13 cellular contexts compared by ENCODE assay signal in the genomic region with DNA sequence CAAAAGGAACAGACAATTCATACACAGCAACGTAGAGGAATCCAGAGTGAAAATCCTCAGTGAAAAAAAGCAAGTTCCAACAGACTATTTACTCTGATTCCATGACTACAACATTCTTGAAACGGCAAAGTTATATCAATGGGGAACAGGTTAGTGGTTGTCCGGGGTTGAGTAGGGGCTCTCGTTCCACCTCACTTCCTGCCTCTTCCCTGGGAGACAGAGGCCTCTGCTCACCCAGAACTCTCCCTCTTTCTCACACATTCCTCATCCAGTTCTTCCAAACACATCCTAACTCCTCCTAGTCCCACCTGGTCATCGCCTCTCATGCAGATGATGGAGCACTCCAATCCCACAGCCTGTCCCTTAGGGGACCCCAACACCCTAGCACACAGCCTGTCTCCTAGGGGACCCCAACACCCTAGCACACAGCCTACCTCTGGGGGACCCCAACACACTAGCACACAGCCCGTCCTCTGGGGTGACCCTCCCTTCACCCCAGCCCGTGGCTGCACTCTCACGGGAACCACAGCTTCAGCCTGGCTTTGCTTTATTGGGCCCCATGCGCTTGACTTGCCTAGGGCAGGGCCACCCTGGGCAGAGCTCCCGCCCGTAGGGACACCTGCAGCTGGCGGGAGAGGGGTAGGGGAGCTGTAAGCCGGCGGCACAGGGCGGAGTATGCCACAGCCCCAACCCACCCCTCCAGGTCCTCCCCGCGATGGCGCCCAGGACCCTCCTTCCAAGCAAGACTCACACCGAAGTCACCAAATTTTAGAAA. TPM values are rescaled to one million over a fixed set of nuclear protein-coding genes. Genes with fewer than 3 reads are reported as not detected.
DNase-seq lines count a peak whose midpoint lies in the region; ATAC-seq, FAIRE-seq and TF ChIP-seq lines count a peak whose summit lies in the region.
"Had no signal": no experiment of that assay in that cellular context is flagged by ENCODE, and none has a peak within 500 bp of the region (broad histone marks: within the 10 kb centered on the region; RNA-seq: fewer than 3 reads in every experiment).

No MANE protein-coding gene starts in this region.

- CTCF ChIA-PET in K562 (lab: Yijun Ruan, JAX; ENCODE audit: low intra/inter-chr PET ratio): no interaction called here
- CTCF ChIA-PET in activated CD8-positive, alpha-beta T cell treated with anti-CD3 and anti-CD28 coated beads, Interleukin-2, amount 10 ng/mL, durations not matched to agents 7 days and 5 days (lab: Charles Lee): no interaction called here

- H3K9me1 ChIP-seq in K562 (ENCODE audit: control insufficient read depth, insufficient read depth, low read length): no peaks in the 10 kb centered on the region

- H3K27ac Mint-ChIP-seq in activated naive CD8-positive, alpha-beta T cell treated with anti-CD3 and anti-CD28 coated beads, Interleukin-2, amount 10 ng/mL, durations not matched to agents 7 days and 5 days: no peak overlapping the region
- H3K27ac Mint-ChIP-seq in activated naive CD8-positive, alpha-beta T cell treated with anti-CD3 and anti-CD28 coated beads, Interleukin-2, amount 50 U/mL, for 24 hours: no peak overlapping the region
- H3K27ac Mint-ChIP-seq in type B pancreatic cell: peak overlapping the region; percentile 20
- no peak overlapping the region for H3K27ac Mint-ChIP-seq in activated CD8-positive, alpha-beta T cell treated with anti-CD3 and anti-CD28 coated beads, Interleukin-2, amount 10 ng/mL, durations not matched to agents 7 days and 5 days
- H3K27ac Mint-ChIP-seq: activated CD4-positive, alpha-beta memory T cell treated with anti-CD3 and anti-CD28 coated beads, Interleukin-2, amount 10 ng/mL, durations not matched to agents 7 days and 5 days had no signal

- H3K4me3 ChIP-seq in K562 (no peak overlapping the region), mucosa of rectum (ENCODE audit: low read length in 2 of 2) (peak overlapping the region in 1 of 2 donors; percentile 33)
- H3K4me3 ChIP-seq: HAP-1 had no signal

- H4K20me1 ChIP-seq in K562 (replicated peaks; ENCODE audit: control insufficient read depth, insufficient read depth, low read length): no peaks in the 10 kb centered on the region

- peaks cover 2% of the 10 kb centered on the region for H3K36me3 Mint-ChIP-seq in activated naive CD8-positive, alpha-beta T cell treated with anti-CD3 and anti-CD28 coated beads, Interleukin-2, amount 10 ng/mL, durations not matched to agents 7 days and 5 days
- peaks cover 2% of the 10 kb centered on the region for H3K36me3 Mint-ChIP-seq in activated naive CD8-positive, alpha-beta T cell treated with anti-CD3 and anti-CD28 coated beads, Interleukin-2, amount 50 U/mL, for 24 hours (ENCODE audit: low read depth)
- H3K36me3 Mint-ChIP-seq in type B pancreatic cell: no peaks in the 10 kb centered on the region
- peaks cover 5% of the 10 kb centered on the region for H3K36me3 Mint-ChIP-seq in activated CD8-positive, alpha-beta T cell treated with anti-CD3 and anti-CD28 coated beads, Interleukin-2, amount 10 ng/mL, durations not matched to agents 7 days and 5 days (ENCODE audit: low read depth)

- H3K9me3 ChIP-seq in K562 (replicated peaks; ENCODE audit: control insufficient read depth, insufficient read depth, low read depth, low read length): peaks cover 11% of the 10 kb centered on the region; the same call in 1 of the 2 replicates
- peaks cover 0 to 2% of the 10 kb centered on the region in 2 donors for H3K9me3 ChIP-seq in mucosa of rectum (ENCODE audit: control insufficient read depth in 2 of 2, low read length in 2 of 2)

- H3K4me1 Mint-ChIP-seq in activated naive CD8-positive, alpha-beta T cell treated with anti-CD3 and anti-CD28 coated beads, Interleukin-2, amount 10 ng/mL, durations not matched to agents 7 days and 5 days: peaks cover 17% of the 10 kb centered on the region
- H3K4me1 Mint-ChIP-seq in activated naive CD8-positive, alpha-beta T cell treated with anti-CD3 and anti-CD28 coated beads, Interleukin-2, amount 50 U/mL, for 24 hours: peaks cover 26% of the 10 kb centered on the region
- H3K4me1 Mint-ChIP-seq in type B pancreatic cell (ENCODE audit: unreplicated experiment): peaks cover 18% of the 10 kb centered on the region
- H3K4me1 Mint-ChIP-seq in activated CD8-positive, alpha-beta T cell treated with anti-CD3 and anti-CD28 coated beads, Interleukin-2, amount 10 ng/mL, durations not matched to agents 7 days and 5 days (ENCODE audit: low read depth): peaks cover 25% of the 10 kb centered on the region

- peaks cover 11 to 38% of the 10 kb centered on the region in 2 experiments; a peak in 4 of 5 replicates for H3K4me1 ChIP-seq in K562 (replicated peaks in 1 of 2; ENCODE audit: control insufficient read depth in 2 of 2, insufficient read depth in 2 of 2, low read length in 2 of 2)
- H3K4me1 ChIP-seq in mucosa of rectum (ENCODE audit: control insufficient read depth in 2 of 2, insufficient read depth in 2 of 2, low read length in 2 of 2): peaks cover 19 to 26% of the 10 kb centered on the region in 2 donors

- no peak overlapping the region for H3K27ac ChIP-seq in K562 (ENCODE audit: extremely low read depth, low read depth, low read length)
- H3K27ac ChIP-seq in mucosa of rectum (ENCODE audit: low read depth in 2 of 2, low read length in 2 of 2): peak overlapping the region; percentile 88 to 92

- H3K4me3 Mint-ChIP-seq in activated naive CD8-positive, alpha-beta T cell treated with anti-CD3 and anti-CD28 coated beads, Interleukin-2, amount 10 ng/mL, durations not matched to agents 7 days and 5 days: peak overlapping the region; percentile 11
- no peak overlapping the region for H3K4me3 Mint-ChIP-seq in activated naive CD8-positive, alpha-beta T cell treated with anti-CD3 and anti-CD28 coated beads, Interleukin-2, amount 50 U/mL, for 24 hours
- H3K4me3 Mint-ChIP-seq in type B pancreatic cell: peak overlapping the region; percentile 58
- H3K4me3 Mint-ChIP-seq in activated CD8-positive, alpha-beta T cell treated with anti-CD3 and anti-CD28 coated beads, Interleukin-2, amount 10 ng/mL, durations not matched to agents 7 days and 5 days: no peak overlapping the region
- H3K4me3 Mint-ChIP-seq: activated CD4-positive, alpha-beta memory T cell treated with anti-CD3 and anti-CD28 coated beads, Interleukin-2, amount 10 ng/mL, durations not matched to agents 7 days and 5 days had no signal

- H3K9ac ChIP-seq in K562 (ENCODE audit: insufficient read depth in 1 of 2, low read depth in 2 of 2, low read length in 2 of 2) (no peak overlapping the region), mucosa of rectum (ENCODE audit: low read depth in 1 of 2, low read length in 2 of 2) (peak overlapping the region in 1 of 2 donors; percentile 69)

- no peak for ATAC-seq in activated naive CD8-positive, alpha-beta T cell treated with anti-CD3 and anti-CD28 coated beads, Interleukin-2, amount 10 ng/mL, durations not matched to agents 7 days and 5 days (ENCODE audit: low read depth)
- no peak for ATAC-seq in activated naive CD8-positive, alpha-beta T cell treated with anti-CD3 and anti-CD28 coated beads, Interleukin-2, amount 50 U/mL, for 24 hours
- ATAC-seq in K562: no peak
- ATAC-seq in activated CD8-positive, alpha-beta T cell treated with anti-CD3 and anti-CD28 coated beads, Interleukin-2, amount 10 ng/mL, durations not matched to agents 7 days and 5 days: no peak

- H2AFZ ChIP-seq in K562 (ENCODE audit: low read depth, low read length): peak overlapping the region; percentile 48

- intact Hi-C loops in K562 (cut with micrococcal nuclease): no loop called here

- peaks cover 78% of the 10 kb centered on the region for H3K27me3 Mint-ChIP-seq in activated naive CD8-positive, alpha-beta T cell treated with anti-CD3 and anti-CD28 coated beads, Interleukin-2, amount 10 ng/mL, durations not matched to agents 7 days and 5 days
- peaks cover 74% of the 10 kb centered on the region for H3K27me3 Mint-ChIP-seq in activated naive CD8-positive, alpha-beta T cell treated with anti-CD3 and anti-CD28 coated beads, Interleukin-2, amount 50 U/mL, for 24 hours
- H3K27me3 Mint-ChIP-seq in type B pancreatic cell: peaks cover 64% of the 10 kb centered on the region
- H3K27me3 Mint-ChIP-seq in activated CD8-positive, alpha-beta T cell treated with anti-CD3 and anti-CD28 coated beads, Interleukin-2, amount 10 ng/mL, durations not matched to agents 7 days and 5 days (ENCODE audit: low read depth): peaks cover 65% of the 10 kb centered on the region

- H3K4me2 ChIP-seq in K562 (ENCODE audit: insufficient read depth, low read length): no peak overlapping the region

- H3K9me3 Mint-ChIP-seq in activated naive CD8-positive, alpha-beta T cell treated with anti-CD3 and anti-CD28 coated beads, Interleukin-2, amount 10 ng/mL, durations not matched to agents 7 days and 5 days: peaks cover 11% of the 10 kb centered on the region
- H3K9me3 Mint-ChIP-seq in activated naive CD8-positive, alpha-beta T cell treated with anti-CD3 and anti-CD28 coated beads, Interleukin-2, amount 50 U/mL, for 24 hours: peaks cover 24% of the 10 kb centered on the region
- H3K9me3 Mint-ChIP-seq in type B pancreatic cell: peaks cover 10% of the 10 kb centered on the region
- peaks cover 8% of the 10 kb centered on the region for H3K9me3 Mint-ChIP-seq in activated CD8-positive, alpha-beta T cell treated with anti-CD3 and anti-CD28 coated beads, Interleukin-2, amount 10 ng/mL, durations not matched to agents 7 days and 5 days (ENCODE audit: insufficient read depth)

- TF ChIP-seq POLR2A in K562 (conservative IDR thresholded peaks at IDR 0.05): no peak

- DNase-seq in activated naive CD8-positive, alpha-beta T cell treated with anti-CD3 and anti-CD28 coated beads, Interleukin-2, amount 10 ng/mL, durations not matched to agents 7 days and 5 days: no peak
- DNase-seq in activated naive CD8-positive, alpha-beta T cell treated with anti-CD3 and anti-CD28 coated beads, Interleukin-2, amount 50 U/mL, for 24 hours: no peak
- DNase-seq in K562 (ENCODE audit: extremely low read depth in 1 of 4, low spot score in 3 of 4) (no peak), type B pancreatic cell (ENCODE audit: extremely low spot score, unreplicated experiment) (no peak), DMS153 (lab: John Stamatoyannopoulos, UW) (no peak)
- no peak for DNase-seq in activated CD8-positive, alpha-beta T cell treated with anti-CD3 and anti-CD28 coated beads, Interleukin-2, amount 10 ng/mL, durations not matched to agents 7 days and 5 days
- no peak for DNase-seq in stimulated activated CD4-positive, alpha-beta T cell treated with anti-CD3 and anti-CD28 coated beads, Interleukin-4, amount 100 ng/mL, for 24 hours
- DNase-seq: activated CD4-positive, alpha-beta memory T cell treated with anti-CD3 and anti-CD28 coated beads, Interleukin-2, amount 10 ng/mL, durations not matched to agents 7 days and 5 days; T1000 had no signal

- no peaks in the 10 kb centered on the region for H3K36me3 ChIP-seq in K562 (ENCODE audit: control insufficient read depth, insufficient read depth, low read length)
- H3K36me3 ChIP-seq in mucosa of rectum (ENCODE audit: control insufficient read depth in 2 of 2, insufficient read depth in 2 of 2, low read length in 2 of 2): no peaks in the 10 kb centered on the region
- H3K36me3 ChIP-seq: HAP-1 had no signal

- FAIRE-seq in K562 (lab: Jason Lieb, UNC): no peak

- no peak for TF ChIP-seq RAD21 in K562 (CRISPR knock-in tag; conservative IDR thresholded peaks at IDR 0.05 in 1 of 2, IDR thresholded peaks at IDR 0.05 in 1 of 2)

- POLR2A ChIA-PET in activated naive CD8-positive, alpha-beta T cell treated with anti-CD3 and anti-CD28 coated beads, Interleukin-2, amount 10 ng/mL, durations not matched to agents 7 days and 5 days (lab: Charles Lee): no interaction called here
- POLR2A ChIA-PET in K562 (lab: Yijun Ruan, JAX): no interaction called here
- POLR2A ChIA-PET in activated CD8-positive, alpha-beta T cell treated with anti-CD3 and anti-CD28 coated beads, Interleukin-2, amount 10 ng/mL, durations not matched to agents 7 days and 5 days (lab: Charles Lee): no interaction called here

- no peak for TF ChIP-seq CTCF in K562 (IDR thresholded peaks at IDR 0.05 in 2 of 3, conservative IDR thresholded peaks at IDR 0.05 in 1 of 3; ENCODE audit: insufficient read depth in 2 of 3, low read depth in 1 of 3, low read length in 3 of 3)
- TF ChIP-seq CTCF in type B pancreatic cell (conservative IDR thresholded peaks at IDR 0.05): no peak

- H3K27me3 ChIP-seq in K562 (ENCODE audit: control insufficient read depth in 2 of 2, insufficient read depth in 2 of 2, low read length in 2 of 2) (no peaks in the 10 kb centered on the region), mucosa of rectum (ENCODE audit: control insufficient read depth in 2 of 2, insufficient read depth in 2 of 2, low read length in 2 of 2) (peaks cover 22 to 34% of the 10 kb centered on the region in 2 donors)

- no peak for TF ChIP-seq EP300 in K562 (IDR thresholded peaks at IDR 0.05; ENCODE audit: low read length)

- 53% methylated on average over 14 of the region's 19 CpGs for WGBS in K562 (ENCODE audit: insufficient coverage, low coverage, missing lambda C conversion rate)

- in situ Hi-C loops in K562 (cut with MboI): no loop called here

- no TSS peak for BruUV-seq in K562 (replicated peaks; lab: Mats Ljungman, UMichigan)

- no peaks in the 10 kb centered on the region for H3K79me2 ChIP-seq in K562 (ENCODE audit: control insufficient read depth, insufficient read depth, low read length)

RNA-seq across cellular contexts. Expression of a gene that starts 5.2 kb away (rescaled TPM):
- not detected for total RNA-seq in activated naive CD8-positive, alpha-beta T cell treated with anti-CD3 and anti-CD28 coated beads, Interleukin-2, amount 10 ng/mL, durations not matched to agents 7 days and 5 days
- 1.2 and 2.4 TPM in 2 replicates for total RNA-seq in K562 (2011; cell fraction: chromatin; rRNA removed; ENCODE audit: low replicate concordance)
- total RNA-seq in K562 (2011; cell fraction: nucleolus; rRNA removed): 1.5 and 1.6 TPM in 2 replicates
- 1.1 and 1.3 TPM in 2 replicates for total RNA-seq in K562 (2011; cell fraction: nucleoplasm; rRNA removed)
- total RNA-seq in K562 (2014; rRNA removed): 0.09 and 0.24 TPM in 2 replicates
- total RNA-seq in K562 (2014; rRNA removed; fragmentation: Illumina TruSeq; extraction: Trizol): 0.06 and 0.36 TPM in 2 replicates
- total RNA-seq in K562 (2015; rRNA removed; fragmentation: Illumina TruSeq; extraction: Trizol): 0.14 and 0.26 TPM in 2 replicates
- total RNA-seq in K562 (2021): 0.47 and 1.5 TPM in 2 replicates
- polyA plus RNA-seq in K562 (2011; rRNA removed): 0.59 and 0.61 TPM in 2 replicates
- 0.27 and 0.31 TPM in 2 replicates for polyA plus RNA-seq in K562 (2011; cell fraction: cytosol; rRNA removed)
- polyA plus RNA-seq in K562 (2011; cell fraction: nucleus; rRNA removed): 1.2 and 1.4 TPM in 2 replicates
- polyA plus RNA-seq in K562 (2012): 0.33 and 0.47 TPM in 2 replicates
- polyA plus RNA-seq in K562 (2014; fragmentation: Illumina TruSeq; extraction: Trizol): 0.19 and 0.21 TPM in 2 replicates
- polyA plus RNA-seq in K562 (2014; fragmentation: Nextera tagmentation; extraction: Ambion mirVana): under 1 TPM in 1 of 2 experiments, not detected in 1; 0.07 TPM
- 0.13 and 0.57 TPM in 2 replicates for polyA plus RNA-seq in K562 (2014; rRNA removed)
- 0.42 and 0.63 TPM in 2 replicates for polyA minus RNA-seq in K562 (2011; rRNA and poly(A)+ RNA removed)
- polyA minus RNA-seq in K562 (2011; cell fraction: cytosol; rRNA and poly(A)+ RNA removed): not detected in 2 replicates
- 0.67 TPM in 2 replicates for polyA minus RNA-seq in K562 (2011; cell fraction: nucleus; rRNA and poly(A)+ RNA removed)
- 1.4 and 2.8 TPM in 2 replicates for total RNA-seq in type B pancreatic cell (ENCODE audit: low replicate concordance)
- total RNA-seq in activated CD8-positive, alpha-beta T cell treated with anti-CD3 and anti-CD28 coated beads, Interleukin-2, amount 10 ng/mL, durations not matched to agents 7 days and 5 days: not detected
- total RNA-seq: activated CD4-positive, alpha-beta memory T cell treated with anti-CD3 and anti-CD28 coated beads, Interleukin-2, amount 10 ng/mL, durations not matched to agents 7 days and 5 days; Daoy; RPMI7951 had no signal

Comparison
In these comparisons a context has a peak if more than half of its experiments do, and no peak if none do; other contexts are left out.
1. H3K4me3 Mint-ChIP-seq: peak in activated naive CD8-positive, alpha-beta T cell treated with anti-CD3 and anti-CD28 coated beads, Interleukin-2, amount 10 ng/mL, durations not matched to agents 7 days and 5 days (single experiment) and type B pancreatic cell (single experiment); none in activated naive CD8-positive, alpha-beta T cell treated with anti-CD3 and anti-CD28 coated beads, Interleukin-2, amount 50 U/mL, for 24 hours (single experiment) and activated CD8-positive, alpha-beta T cell treated with anti-CD3 and anti-CD28 coated beads, Interleukin-2, amount 10 ng/mL, durations not matched to agents 7 days and 5 days (single experiment).